Comparison of ENCODE assay signal across 21 cellular contexts in the genomic region with DNA sequence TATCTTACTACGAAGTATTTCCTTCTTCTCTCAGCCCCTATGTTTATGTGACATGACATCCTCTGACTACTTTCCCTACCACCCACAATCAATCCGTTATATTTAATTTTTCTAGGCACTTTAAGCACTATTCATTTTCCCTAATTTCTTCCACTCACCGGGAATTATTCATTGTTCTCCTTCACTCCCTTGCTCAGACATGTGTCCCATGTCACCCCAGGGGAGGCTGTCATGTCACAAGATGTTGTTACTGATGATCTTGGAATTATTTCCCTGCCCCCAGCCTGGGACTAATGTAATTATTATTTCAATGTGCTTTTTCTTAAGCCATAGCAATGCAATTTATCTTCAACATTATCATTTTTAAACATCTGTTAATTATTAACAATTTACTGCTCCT.
A peak's percentile ranks its signal among the peaks of the same experiment; 100 is the strongest.
DNase-seq lines count a peak whose midpoint lies in the region; ATAC-seq and TF ChIP-seq lines count a peak whose summit lies in the region.
"Had no signal": no experiment of that assay in that cellular context is flagged by ENCODE, and none has a peak within 500 bp of the region (broad histone marks: within the 10 kb centered on the region; RNA-seq: fewer than 3 reads in every experiment).

No MANE protein-coding gene starts in this region.

- H3K27me3 ChIP-seq in adrenal gland: no peaks in the 10 kb centered on the region
- H3K27me3 ChIP-seq: BE2C had no signal

- H3K9me3 ChIP-seq in adrenal gland (replicated peaks in 1 of 3): no peaks in the 10 kb centered on the region
- H3K9me3 ChIP-seq: BE2C, HAP-1 had no signal

- peaks cover 2% of the 10 kb centered on the region for H3K9me3 Mint-ChIP-seq in glutamatergic neuron (ENCODE audit: unreplicated experiment)

- no peak for TF ChIP-seq CTCF in glutamatergic neuron (IDR thresholded peaks at IDR 0.05; ENCODE audit: partially characterized antibody, unreplicated experiment)
- no peak for TF ChIP-seq CTCF in adrenal gland (IDR thresholded peaks at IDR 0.05)

- H3K27ac Mint-ChIP-seq in glutamatergic neuron (ENCODE audit: unreplicated experiment): no peak overlapping the region
- H3K27ac Mint-ChIP-seq: CD4-positive, CD25-positive, alpha-beta regulatory T cell; CD8-positive, alpha-beta memory T cell had no signal

- no peaks in the 10 kb centered on the region for H3K36me3 ChIP-seq in adrenal gland (replicated peaks in 1 of 2)
- H3K36me3 ChIP-seq: BE2C, HAP-1 had no signal

- intact Hi-C loops in adrenal gland (cut with DNase I): no loop called here

- WGBS in adrenal gland, 4 donors: 71 to 81% (median 77%) methylated on average over 3 of the region's 3 CpGs

- no peaks in the 10 kb centered on the region for H3K36me3 Mint-ChIP-seq in glutamatergic neuron (ENCODE audit: unreplicated experiment)
- H3K36me3 Mint-ChIP-seq: CD4-positive, CD25-positive, alpha-beta regulatory T cell; CD8-positive, alpha-beta memory T cell had no signal

- no peak for TF ChIP-seq POLR2A in adrenal gland (IDR thresholded peaks at IDR 0.05)

- H3K4me1 ChIP-seq in adrenal gland (replicated peaks in 1 of 2): no peaks in the 10 kb centered on the region
- H3K4me1 ChIP-seq: BE2C, HAP-1 had no signal

- peaks cover 8% of the 10 kb centered on the region for H3K4me1 Mint-ChIP-seq in glutamatergic neuron (ENCODE audit: low read depth, unreplicated experiment)
- H3K4me1 Mint-ChIP-seq: CD8-positive, alpha-beta memory T cell had no signal

- no peak overlapping the region for H3K27ac ChIP-seq in adrenal gland
- H3K27ac ChIP-seq: HL-60 had no signal

- DNase-seq in NCI-H1417 (lab: John Stamatoyannopoulos, UW) (peak in 2 of 3 experiments; percentile 8 to 56), NCI-H1417 treated with DMSO at 0.1 percent for 48 hours (lab: John Stamatoyannopoulos, UW) (no peak), NCI-H82 (lab: John Stamatoyannopoulos, UW) (peak; percentile 82), glutamatergic neuron (peak; percentile 40), putamen (ENCODE audit: low spot score) (peak; percentile 23), SW480 (ENCODE audit: low spot score) (no peak), adrenal gland (no peak)
- DNase-seq: 8988T; BE2C; C1 segment of cervical spinal cord; CD4-positive, CD25-positive, alpha-beta regulatory T cell; CD8-positive, alpha-beta memory T cell; COR-L47; DMS 273 treated with DMSO at 0.1 percent for 48 hours; DMS53; DND-41; EL had no signal

- no peak overlapping the region for H3K4me3 ChIP-seq in adrenal gland
- H3K4me3 ChIP-seq: GM12878, HAP-1 had no signal

- H3K4me3 Mint-ChIP-seq in glutamatergic neuron (ENCODE audit: unreplicated experiment): peak overlapping the region; percentile 8
- H3K4me3 Mint-ChIP-seq: CD4-positive, CD25-positive, alpha-beta regulatory T cell; CD8-positive, alpha-beta memory T cell had no signal

- ATAC-seq in HG02884 (IDR thresholded peaks at IDR 0.05; ENCODE audit: unreplicated experiment): no peak
- ATAC-seq: GM12878 had no signal

- H3K27me3 Mint-ChIP-seq in glutamatergic neuron (ENCODE audit: unreplicated experiment): no peaks in the 10 kb centered on the region
- H3K27me3 Mint-ChIP-seq: CD4-positive, CD25-positive, alpha-beta regulatory T cell had no signal

Comparison
In these comparisons a context has a peak if more than half of its experiments do, and no peak if none do; other contexts are left out.
1. DNase-seq: peak in NCI-H1417 (2 of 3), NCI-H82 (single experiment), glutamatergic neuron (single experiment) and putamen (single experiment); none in NCI-H1417 treated with DMSO at 0.1 percent for 48 hours (single experiment), SW480 (single experiment) and adrenal gland (0 of 7).